In genomic region chr17:45046536-45047125, GRCh38 we compare ENCODE assay signal across 1 cellular context.
TF ChIP-seq lines count a peak whose summit lies in the region.

No MANE protein-coding gene starts in this region.

TF ChIP-seq in HEK293, 187 proteins besides CTCF, POLR2A, EP300 and RAD21 (continued from another document):
- TF ChIP-seq ZNF449 (tag by site-specific recombination; IDR thresholded peaks at IDR 0.05): no peak
- TF ChIP-seq ZNF280C (tag by site-specific recombination; IDR thresholded peaks at IDR 0.05): no peak
- TF ChIP-seq ZNF501 (tag by site-specific recombination; IDR thresholded peaks at IDR 0.05): no peak
- TF ChIP-seq ZNF571 (tag by site-specific recombination; IDR thresholded peaks at IDR 0.05): no peak
- TF ChIP-seq INSM2 (tag by site-specific recombination; IDR thresholded peaks at IDR 0.05): no peak
TF ChIP-seq in HEK293: peak in this region for 0.
